In the genomic region with DNA sequence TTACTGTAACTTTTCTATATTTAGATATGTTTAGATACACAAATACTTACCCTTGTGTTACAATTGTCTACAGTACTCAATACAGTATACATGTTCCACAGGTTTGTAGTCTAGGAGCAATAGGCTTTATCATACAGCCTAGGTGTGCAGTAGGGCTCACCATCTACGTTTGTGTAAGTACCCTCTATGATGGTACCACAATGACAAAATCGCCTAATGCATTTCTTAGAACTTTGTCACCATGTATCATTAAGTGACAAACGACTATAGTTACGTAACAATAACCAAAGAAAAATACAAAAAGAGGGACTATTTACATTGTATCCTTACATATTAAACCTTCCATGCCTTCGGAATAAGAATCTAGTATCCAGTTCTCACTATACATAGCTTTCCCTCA, we compare ENCODE assay signal across 25 cellular contexts. TPM values are rescaled to one million over a fixed set of nuclear protein-coding genes. Genes with fewer than 3 reads are reported as not detected.
DNase-seq lines count a peak whose midpoint lies in the region; ATAC-seq and TF ChIP-seq lines count a peak whose summit lies in the region.
"Had no signal": no experiment of that assay in that cellular context is flagged by ENCODE, and none has a peak within 500 bp of the region (broad histone marks: within the 10 kb centered on the region; RNA-seq: fewer than 3 reads in every experiment).

No MANE protein-coding gene starts in this region.

- DNase-seq in activated CD8-positive, alpha-beta T cell treated with anti-CD3 and anti-CD28 coated beads for 36 hours = no peak
- no peak for DNase-seq in activated CD8-positive, alpha-beta T cell treated with anti-CD3 and anti-CD28 coated beads, Interleukin-2, amount 10 ng/mL, durations not matched to agents 7 days and 5 days
- DNase-seq in activated naive CD8-positive, alpha-beta T cell treated with anti-CD3 and anti-CD28 coated beads for 36 hours = no peak
- DNase-seq in GM13976 (ENCODE audit: low spot score) = no peak
- no peak for DNase-seq in NCI-H748 treated with DMSO at 0.1 percent for 48 hours (lab: John Stamatoyannopoulos, UW)
- DNase-seq in GOT3 (lab: John Stamatoyannopoulos, UW) = no peak
- DNase-seq: amygdala; dorsolateral prefrontal cortex; kidney glomerular epithelial cell; NCI-H1694; PC-3; stimulated activated CD4-positive, alpha-beta T cell treated with anti-CD3 and anti-CD28 coated beads, Interleukin-4, amount 100 ng/mL, for 1 hour; substantia nigra; T-helper 9 cell had no signal

- no peaks in the 10 kb centered on the region for H3K36me3 ChIP-seq in HEK293 (ENCODE audit: control insufficient read depth in 2 of 2, insufficient read depth in 1 of 2, low read length in 2 of 2)
- H3K36me3 ChIP-seq in neutrophil = no peaks in the 10 kb centered on the region
- H3K36me3 ChIP-seq: cardiac muscle cell, esophagus muscularis mucosa, gastroesophageal sphincter, HAP-1, prostate gland, vagina had no signal

- in situ Hi-C loops in GM13976 (cut with MboI; ENCODE audit: low sequenced_read_pairs, unreplicated experiment) = no loop called here

- ATAC-seq in activated CD8-positive, alpha-beta T cell treated with anti-CD3 and anti-CD28 coated beads for 36 hours = no peak
- ATAC-seq in activated CD8-positive, alpha-beta T cell treated with anti-CD3 and anti-CD28 coated beads, Interleukin-2, amount 10 ng/mL, durations not matched to agents 7 days and 5 days = no peak
- ATAC-seq: activated CD4-positive, CD25-positive, alpha-beta regulatory T cell treated with anti-CD3 and anti-CD28 coated beads, Interleukin-2, amount 50 U/mL, for 24 hours; gastroesophageal sphincter; PC-3 had no signal

- H3K36me3 Mint-ChIP-seq in activated CD8-positive, alpha-beta T cell treated with anti-CD3 and anti-CD28 coated beads for 36 hours (ENCODE audit: low read depth) = peaks cover 43% of the 10 kb centered on the region
- peaks cover 21% of the 10 kb centered on the region for H3K36me3 Mint-ChIP-seq in activated CD8-positive, alpha-beta T cell treated with anti-CD3 and anti-CD28 coated beads, Interleukin-2, amount 10 ng/mL, durations not matched to agents 7 days and 5 days (ENCODE audit: low read depth)
- peaks cover 29% of the 10 kb centered on the region for H3K36me3 Mint-ChIP-seq in activated naive CD8-positive, alpha-beta T cell treated with anti-CD3 and anti-CD28 coated beads for 36 hours

- H3K4me3 ChIP-seq in HEK293 (ENCODE audit: low read depth, low read length) (no peak overlapping the region), neutrophil (ENCODE audit: low read depth in 1 of 2, low read length in 1 of 2) (no peak overlapping the region)
- H3K4me3 ChIP-seq: cardiac muscle cell, dorsolateral prefrontal cortex, esophagus muscularis mucosa, gastroesophageal sphincter, HAP-1, prostate gland, skin epidermis, vagina had no signal

- no peaks in the 10 kb centered on the region for H3K27me3 Mint-ChIP-seq in activated CD8-positive, alpha-beta T cell treated with anti-CD3 and anti-CD28 coated beads for 36 hours
- H3K27me3 Mint-ChIP-seq in activated CD8-positive, alpha-beta T cell treated with anti-CD3 and anti-CD28 coated beads, Interleukin-2, amount 10 ng/mL, durations not matched to agents 7 days and 5 days (ENCODE audit: low read depth) = no peaks in the 10 kb centered on the region
- H3K27me3 Mint-ChIP-seq in activated naive CD8-positive, alpha-beta T cell treated with anti-CD3 and anti-CD28 coated beads for 36 hours = no peaks in the 10 kb centered on the region
- H3K27me3 Mint-ChIP-seq: memory B cell had no signal

- peaks cover 34% of the 10 kb centered on the region for H3K4me1 ChIP-seq in HEK293 (ENCODE audit: control insufficient read depth, insufficient read depth, low read length)
- peaks cover 59 to 61% of the 10 kb centered on the region in 2 experiments for H3K4me1 ChIP-seq in neutrophil (ENCODE audit: control insufficient read depth in 1 of 2, insufficient read depth in 1 of 2, low read depth in 1 of 2, low read length in 1 of 2)
- H3K4me1 ChIP-seq: HAP-1, prostate gland had no signal

- peak overlapping the region; percentile 96 for H3K27ac Mint-ChIP-seq in activated CD8-positive, alpha-beta T cell treated with anti-CD3 and anti-CD28 coated beads for 36 hours
- no peak overlapping the region for H3K27ac Mint-ChIP-seq in activated CD8-positive, alpha-beta T cell treated with anti-CD3 and anti-CD28 coated beads, Interleukin-2, amount 10 ng/mL, durations not matched to agents 7 days and 5 days
- H3K27ac Mint-ChIP-seq in activated naive CD8-positive, alpha-beta T cell treated with anti-CD3 and anti-CD28 coated beads for 36 hours = peak overlapping the region; percentile 93
- H3K27ac Mint-ChIP-seq: memory B cell had no signal

- TF ChIP-seq CTCF in activated CD8-positive, alpha-beta T cell treated with anti-CD3 and anti-CD28 coated beads for 36 hours (IDR thresholded peaks at IDR 0.05) = no peak
- TF ChIP-seq CTCF in HEK293 (tag by site-specific recombination; IDR thresholded peaks at IDR 0.05) (no peak), neutrophil (IDR thresholded peaks at IDR 0.05) (no peak), GM13976 (IDR thresholded peaks at IDR 0.05; ENCODE audit: borderline replicate concordance, control extremely low read depth, extremely low read depth, insufficient read depth, missing control alignments) (no peak)

- no peaks in the 10 kb centered on the region for H3K27me3 ChIP-seq in neutrophil
- H3K27me3 ChIP-seq: cardiac muscle cell, dorsolateral prefrontal cortex, esophagus muscularis mucosa, gastroesophageal sphincter, vagina had no signal

- H3K27ac ChIP-seq in HEK293 (ENCODE audit: extremely low read depth, low read depth, low read length) (no peak overlapping the region), neutrophil (peak overlapping the region; percentile 90)
- H3K27ac ChIP-seq: cardiac muscle cell, dorsolateral prefrontal cortex, esophagus muscularis mucosa, gastroesophageal sphincter, prostate gland had no signal

- peaks cover 67% of the 10 kb centered on the region for H3K4me1 Mint-ChIP-seq in activated CD8-positive, alpha-beta T cell treated with anti-CD3 and anti-CD28 coated beads for 36 hours (ENCODE audit: low read depth)
- peaks cover 64% of the 10 kb centered on the region for H3K4me1 Mint-ChIP-seq in activated CD8-positive, alpha-beta T cell treated with anti-CD3 and anti-CD28 coated beads, Interleukin-2, amount 10 ng/mL, durations not matched to agents 7 days and 5 days (ENCODE audit: low read depth)
- peaks cover 69% of the 10 kb centered on the region for H3K4me1 Mint-ChIP-seq in activated naive CD8-positive, alpha-beta T cell treated with anti-CD3 and anti-CD28 coated beads for 36 hours

- CTCF ChIA-PET in activated CD8-positive, alpha-beta T cell treated with anti-CD3 and anti-CD28 coated beads for 36 hours (lab: Charles Lee) = interaction anchor here (0.7 to 5.5 kb wide), 8 partner anchors 9 to 84 kb away, joined by 3 to 37 read pairs (median 4); no protein-coding TSS in a partner anchor
- CTCF ChIA-PET in activated CD8-positive, alpha-beta T cell treated with anti-CD3 and anti-CD28 coated beads, Interleukin-2, amount 10 ng/mL, durations not matched to agents 7 days and 5 days (lab: Charles Lee) = interaction anchor here (1.0 to 4.5 kb wide), 5 partner anchors 11 to 259 kb away, joined by 3 to 35 read pairs (median 7); no protein-coding TSS in a partner anchor
- CTCF ChIA-PET in HEK293 (lab: Yijun Ruan, JAX) = interaction anchor here (0.6 to 2.6 kb wide), 6 partner anchors 39 to 552 kb away, joined by 3 to 8 read pairs (median 4); no protein-coding TSS in a partner anchor

- H3K9me3 Mint-ChIP-seq in activated CD8-positive, alpha-beta T cell treated with anti-CD3 and anti-CD28 coated beads for 36 hours = no peaks in the 10 kb centered on the region
- no peaks in the 10 kb centered on the region for H3K9me3 Mint-ChIP-seq in activated CD8-positive, alpha-beta T cell treated with anti-CD3 and anti-CD28 coated beads, Interleukin-2, amount 10 ng/mL, durations not matched to agents 7 days and 5 days (ENCODE audit: insufficient read depth)
- H3K9me3 Mint-ChIP-seq in activated naive CD8-positive, alpha-beta T cell treated with anti-CD3 and anti-CD28 coated beads for 36 hours = no peaks in the 10 kb centered on the region
- H3K9me3 Mint-ChIP-seq: memory B cell had no signal

- intact Hi-C loops in activated CD8-positive, alpha-beta T cell treated with anti-CD3 and anti-CD28 coated beads for 36 hours (cut with micrococcal nuclease) = loop anchor here (2.0 kb wide), 1 partner anchor 19 kb away; no protein-coding TSS in a partner anchor

- H3K4me3 Mint-ChIP-seq in activated CD8-positive, alpha-beta T cell treated with anti-CD3 and anti-CD28 coated beads for 36 hours = peak overlapping the region; percentile 17
- no peak overlapping the region for H3K4me3 Mint-ChIP-seq in activated CD8-positive, alpha-beta T cell treated with anti-CD3 and anti-CD28 coated beads, Interleukin-2, amount 10 ng/mL, durations not matched to agents 7 days and 5 days
- no peak overlapping the region for H3K4me3 Mint-ChIP-seq in activated naive CD8-positive, alpha-beta T cell treated with anti-CD3 and anti-CD28 coated beads for 36 hours
- H3K4me3 Mint-ChIP-seq: memory B cell had no signal

- POLR2A ChIA-PET in activated CD8-positive, alpha-beta T cell treated with anti-CD3 and anti-CD28 coated beads for 36 hours (lab: Charles Lee) = interaction anchor here (1.2 to 12.0 kb wide), 5 partner anchors 9 to 43 kb away, joined by 3 to 136 read pairs (median 6); no protein-coding TSS in a partner anchor
- POLR2A ChIA-PET in activated CD8-positive, alpha-beta T cell treated with anti-CD3 and anti-CD28 coated beads, Interleukin-2, amount 10 ng/mL, durations not matched to agents 7 days and 5 days (lab: Charles Lee) = interaction anchor here (2.2 to 11.3 kb wide), 2 partner anchors 19 to 20 kb away, joined by 16 to 128 read pairs; partner anchors contain the start of gene STAT5A
- POLR2A ChIA-PET in HEK293 (lab: Yijun Ruan, JAX) = no interaction called here

- no peaks in the 10 kb centered on the region for H3K9me3 ChIP-seq in HEK293 (ENCODE audit: control insufficient read depth, insufficient read depth, low read depth, low read length)
- no peaks in the 10 kb centered on the region for H3K9me3 ChIP-seq in neutrophil
- H3K9me3 ChIP-seq: esophagus muscularis mucosa, gastroesophageal sphincter, HAP-1, prostate gland, vagina had no signal

TF ChIP-seq in HEK293, 187 proteins besides CTCF, POLR2A, EP300 and RAD21 (continues in another document):
- TF ChIP-seq PRDM1 (tag by site-specific recombination; IDR thresholded peaks at IDR 0.05) = 0 out of 2 replicates have a peak, but pooled peaks have one; percentile 34
- no peak for TF ChIP-seq MYNN (tag by site-specific recombination; IDR thresholded peaks at IDR 0.05; ENCODE audit: borderline replicate concordance)

RNA-seq across cellular contexts. Expression of gene STAT5B, which starts 8.0 kb away (rescaled TPM):
- total RNA-seq in activated CD8-positive, alpha-beta T cell treated with anti-CD3 and anti-CD28 coated beads for 36 hours = 100 to 1,000 TPM; 128 to 129 TPM
- total RNA-seq in activated CD8-positive, alpha-beta T cell treated with anti-CD3 and anti-CD28 coated beads, Interleukin-2, amount 10 ng/mL, durations not matched to agents 7 days and 5 days = 10 to 100 TPM; 92.7 to 94.4 TPM
- 10 to 100 TPM; 60.7 to 68.6 TPM for total RNA-seq in activated naive CD8-positive, alpha-beta T cell treated with anti-CD3 and anti-CD28 coated beads for 36 hours
- total RNA-seq: PC-3 had no signal

RNA-seq across cellular contexts. Expression of gene STAT5A, which starts 20.1 kb away (rescaled TPM):
- 100 to 1,000 TPM; 163 to 190 TPM for total RNA-seq in activated CD8-positive, alpha-beta T cell treated with anti-CD3 and anti-CD28 coated beads for 36 hours
- total RNA-seq in activated CD8-positive, alpha-beta T cell treated with anti-CD3 and anti-CD28 coated beads, Interleukin-2, amount 10 ng/mL, durations not matched to agents 7 days and 5 days = 100 to 1,000 TPM; 117 to 119 TPM
- 100 to 1,000 TPM; 116 to 121 TPM for total RNA-seq in activated naive CD8-positive, alpha-beta T cell treated with anti-CD3 and anti-CD28 coated beads for 36 hours
- total RNA-seq: PC-3 had no signal
